10 cellular contexts compared by ENCODE assay signal in the genomic region with DNA sequence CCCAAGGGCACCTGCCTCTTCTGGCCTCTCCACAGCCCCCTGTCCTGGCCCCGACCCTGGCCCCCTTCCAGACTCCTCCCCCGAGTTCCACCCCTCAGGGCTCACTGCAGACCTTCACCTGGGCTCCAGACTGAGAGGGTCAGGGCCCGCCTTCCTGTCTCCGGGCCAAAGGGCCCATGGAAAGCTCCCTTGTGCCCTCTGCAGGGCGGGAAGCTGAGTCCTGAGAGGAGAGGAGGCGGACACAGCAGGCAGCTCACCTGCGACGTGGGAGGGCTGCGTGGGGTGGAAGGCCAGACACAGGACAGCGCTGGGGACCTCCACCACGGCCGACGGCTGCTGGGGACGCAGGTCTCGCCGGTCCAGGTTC. TPM values are rescaled to one million over a fixed set of nuclear protein-coding genes. Genes with fewer than 3 reads are reported as not detected.
DNase-seq lines count a peak whose midpoint lies in the region; ATAC-seq and TF ChIP-seq lines count a peak whose summit lies in the region.
"Had no signal": no experiment of that assay in that cellular context is flagged by ENCODE, and none has a peak within 500 bp of the region (broad histone marks: within the 10 kb centered on the region; RNA-seq: fewer than 3 reads in every experiment).

No MANE protein-coding gene starts in this region.

- peaks cover 17% of the 10 kb centered on the region for H3K4me1 Mint-ChIP-seq in mesothelial cell of epicardium

- H3K36me3 Mint-ChIP-seq in mesothelial cell of epicardium = peaks cover 25% of the 10 kb centered on the region

- H3K27ac Mint-ChIP-seq in mesothelial cell of epicardium = peak overlapping the region; percentile 88

- H3K4me3 ChIP-seq in ACC112 (ENCODE audit: low read depth, low read length) (peak overlapping the region; percentile 16; the same call in 1 of the 2 replicates), choroid plexus epithelial cell (ENCODE audit: low read depth, low read length) (no peak overlapping the region)

- peak overlapping the region; percentile 64 for H3K27ac ChIP-seq in ACC112 (ENCODE audit: low read depth, low read length)

- H3K9me3 Mint-ChIP-seq in mesothelial cell of epicardium = no peaks in the 10 kb centered on the region
- H3K9me3 Mint-ChIP-seq: brain had no signal

- H3K36me3 ChIP-seq in ACC112 (ENCODE audit: insufficient read depth, low read length) = 0 out of 2 replicates have a peak, but pooled peaks cover 3% of the 10 kb centered on the region

- ATAC-seq in GM18502 (IDR thresholded peaks at IDR 0.05; ENCODE audit: poor library complexity, unreplicated experiment) = no peak

- no peak overlapping the region for H3K4me3 Mint-ChIP-seq in mesothelial cell of epicardium
- H3K4me3 Mint-ChIP-seq: brain had no signal

- H3K4me1 ChIP-seq in ACC112 (ENCODE audit: control insufficient read depth, insufficient read depth, low read length, unreplicated experiment) = peaks cover 22% of the 10 kb centered on the region

- H2AFZ ChIP-seq in ACC112 (ENCODE audit: low read length, unreplicated experiment) = no peak overlapping the region

- no peaks in the 10 kb centered on the region for H3K79me2 ChIP-seq in ACC112 (ENCODE audit: control insufficient read depth, insufficient read depth, low read length, unreplicated experiment)

- H3K27me3 ChIP-seq in ACC112 (ENCODE audit: insufficient read depth, low read length) = no peaks in the 10 kb centered on the region

- peak; percentile 85 for DNase-seq in LoVo (ENCODE audit: low spot score)
- no peak for DNase-seq in choroid plexus epithelial cell (ENCODE audit: low read depth)
- no peak for DNase-seq in mesothelial cell of epicardium (ENCODE audit: low spot score in 2 of 2, unreplicated experiment in 2 of 2)
- no peak for DNase-seq in NK-92 (lab: John Stamatoyannopoulos, UW; ENCODE audit: unreplicated experiment)
- DNase-seq in activated CD4-positive, CD25-positive, alpha-beta regulatory T cell (lab: John Stamatoyannopoulos, UW) = no peak
- no peak for DNase-seq in activated T-cell treated with anti-CD3 and anti-CD28 coated beads for 4 hours
- DNase-seq: DND-41 had no signal

- no peaks in the 10 kb centered on the region for H3K27me3 Mint-ChIP-seq in mesothelial cell of epicardium (ENCODE audit: low read depth)

- TF ChIP-seq CTCF in choroid plexus epithelial cell (conservative IDR thresholded peaks at IDR 0.05; ENCODE audit: low read depth, low read length) = peak; percentile 29
- TF ChIP-seq CTCF in mesothelial cell of epicardium (IDR thresholded peaks at IDR 0.05; ENCODE audit: unreplicated experiment) = no peak

RNA-seq across cellular contexts. Expression of gene DYNC2I2, which starts 20.6 kb away (rescaled TPM):
- total RNA-seq in mesothelial cell of epicardium = 35.2 to 38.3 TPM (median 37.2 TPM) in 3 replicates

RNA-seq across cellular contexts. Expression of gene SET, which starts 53.0 kb away (rescaled TPM):
- total RNA-seq in mesothelial cell of epicardium = 443 to 471 TPM (median 467 TPM) in 3 replicates
